ENCODE assay signal across 9 cellular contexts in genomic region chr5:173789031-173789920, GRCh38.
DNase-seq lines count a peak whose midpoint lies in the region; ATAC-seq lines count a peak whose summit lies in the region.
"Had no signal": no experiment of that assay in that cellular context is flagged by ENCODE, and none has a peak within 500 bp of the region (broad histone marks: within the 10 kb centered on the region; RNA-seq: fewer than 3 reads in every experiment).

No MANE protein-coding gene starts in this region.

- H3K4me1 ChIP-seq in SJSA1 (replicated peaks) (peaks cover 14% of the 10 kb centered on the region), aorta (ENCODE audit: control insufficient read depth in 1 of 2, insufficient read depth in 2 of 2, low read length in 2 of 2) (no peaks in the 10 kb centered on the region)

- H3K27me3 ChIP-seq in SJSA1 (replicated peaks) (no peaks in the 10 kb centered on the region), aorta (ENCODE audit: control insufficient read depth in 1 of 2, insufficient read depth in 2 of 2, low read length in 1 of 2) (no peaks in the 10 kb centered on the region)

- H3K36me3 ChIP-seq in SJSA1 (no peaks in the 10 kb centered on the region), aorta (ENCODE audit: control insufficient read depth in 1 of 2, insufficient read depth in 2 of 2, low read length in 1 of 2) (no peaks in the 10 kb centered on the region)

- intact Hi-C loops in aorta (cut with DNase I): no loop called here

- DNase-seq in AG20443 (ENCODE audit: low spot score) (peak; percentile 82), SJSA1 (ENCODE audit: low read depth in 1 of 2, low spot score in 2 of 2) (peak; percentile 53 to 76), kidney tubule cell (ENCODE audit: low spot score) (peak; percentile 75), aorta (no peak), DMS79 (lab: John Stamatoyannopoulos, UW) (no peak), NCI-H1694 (lab: John Stamatoyannopoulos, UW) (no peak), NCI-H1092 treated with DMSO at 0.1 percent for 48 hours (lab: John Stamatoyannopoulos, UW) (no peak)
- DNase-seq: activated CD4-positive, alpha-beta T cell treated with anti-CD3 and anti-CD28 coated beads, Interleukin-2, amount 10 ng/mL, durations not matched to agents 7 days and 5 days had no signal

- H3K9me3 ChIP-seq in SJSA1 (replicated peaks) (no peaks in the 10 kb centered on the region), aorta (ENCODE audit: control insufficient read depth, low read length) (no peaks in the 10 kb centered on the region)

- ATAC-seq in GM21529 (IDR thresholded peaks at IDR 0.05; ENCODE audit: unreplicated experiment) (peak; percentile 42), aorta (ENCODE audit: low FRiP score) (no peak)

- no peak overlapping the region for H3K27ac ChIP-seq in SJSA1
- no peak overlapping the region for H3K27ac ChIP-seq in aorta (ENCODE audit: low read depth in 1 of 2, low read length in 2 of 2)

- H3K4me3 ChIP-seq in SJSA1 (no peak overlapping the region), aorta (ENCODE audit: low read length in 2 of 2) (no peak overlapping the region)

- WGBS in aorta, 2 donors: 87 to 91% methylated on average over 11 of the region's 11 CpGs

Comparison
In these comparisons a context has a peak if more than half of its experiments do, and no peak if none do; other contexts are left out.
1. DNase-seq: peak in AG20443 (single experiment), SJSA1 (2 of 2) and kidney tubule cell (single experiment); none in aorta (0 of 2), DMS79 (single experiment), NCI-H1694 (single experiment) and NCI-H1092 treated with DMSO at 0.1 percent for 48 hours (single experiment).